12 cellular contexts compared by ENCODE assay signal in genomic region chr9:34513567-34514214, GRCh38. TPM values are rescaled to one million over a fixed set of nuclear protein-coding genes. Genes with fewer than 3 reads are reported as not detected.
DNase-seq lines count a peak whose midpoint lies in the region; TF ChIP-seq lines count a peak whose summit lies in the region.
"Had no signal": no experiment of that assay in that cellular context is flagged by ENCODE, and none has a peak within 500 bp of the region (broad histone marks: within the 10 kb centered on the region; RNA-seq: fewer than 3 reads in every experiment).

No MANE protein-coding gene starts in this region.

- peaks cover 1% of the 10 kb centered on the region for H3K9me3 Mint-ChIP-seq in glutamatergic neuron (ENCODE audit: unreplicated experiment)

- peak overlapping the region; percentile 59 for H3K4me3 Mint-ChIP-seq in glutamatergic neuron (ENCODE audit: unreplicated experiment)

- no peak overlapping the region for H3K27ac Mint-ChIP-seq in glutamatergic neuron (ENCODE audit: unreplicated experiment)

- H3K36me3 Mint-ChIP-seq in glutamatergic neuron (ENCODE audit: unreplicated experiment) = no peaks in the 10 kb centered on the region

- H3K4me3 ChIP-seq in coronary artery = no peak overlapping the region
- H3K4me3 ChIP-seq: tibial nerve had no signal

- peak; percentile 37 for DNase-seq in activated effector memory CD4-positive, alpha-beta T cell treated with anti-CD3 and anti-CD28 coated beads, Interleukin-2, amount 50 U/mL, for 16 hours
- no peak for DNase-seq in activated effector memory CD4-positive, alpha-beta T cell treated with Interleukin-2 at 50 U/mL for 16 hours
- DNase-seq in NCI-H69 (lab: John Stamatoyannopoulos, UW) (peak; percentile 86), glutamatergic neuron (peak; percentile 61), superior temporal gyrus (ENCODE audit: extremely low spot score) (peak; percentile 23), COR-L47 (lab: John Stamatoyannopoulos, UW) (no peak), SHP77 treated with DMSO at 0.1 percent for 48 hours (lab: John Stamatoyannopoulos, UW) (no peak), coronary artery (ENCODE audit: low spot score) (no peak)
- DNase-seq: kidney glomerular epithelial cell had no signal

- TF ChIP-seq CTCF in glutamatergic neuron (IDR thresholded peaks at IDR 0.05; ENCODE audit: partially characterized antibody, unreplicated experiment) (no peak), coronary artery (IDR thresholded peaks at IDR 0.05) (no peak)

- H3K27ac ChIP-seq in coronary artery = no peak overlapping the region
- H3K27ac ChIP-seq: epithelial cell of prostate, parathyroid adenoma had no signal

- H3K27me3 Mint-ChIP-seq in glutamatergic neuron (ENCODE audit: unreplicated experiment) = peaks cover 6% of the 10 kb centered on the region

- peaks cover 40% of the 10 kb centered on the region for H3K4me1 Mint-ChIP-seq in glutamatergic neuron (ENCODE audit: low read depth, unreplicated experiment)

RNA-seq across cellular contexts. Expression of gene ENHO, which starts 9.1 kb away (rescaled TPM):
- 11.5 TPM for total RNA-seq in glutamatergic neuron (ENCODE audit: unreplicated experiment)

RNA-seq across cellular contexts. Expression of gene DNAI1, which starts 55.1 kb away (rescaled TPM):
- 1.2 TPM for total RNA-seq in glutamatergic neuron (ENCODE audit: unreplicated experiment)

RNA-seq across cellular contexts. Expression of gene FAM219A, which starts 55.3 kb away (rescaled TPM):
- total RNA-seq in glutamatergic neuron (ENCODE audit: unreplicated experiment) = 221 TPM

Comparison
In these comparisons a context has a peak if more than half of its experiments do, and no peak if none do; other contexts are left out.
1. DNase-seq: peak in activated effector memory CD4-positive, alpha-beta T cell treated with anti-CD3 and anti-CD28 coated beads, Interleukin-2, amount 50 U/mL, for 16 hours (single experiment), NCI-H69 (single experiment), glutamatergic neuron (single experiment) and superior temporal gyrus (single experiment); none in activated effector memory CD4-positive, alpha-beta T cell treated with Interleukin-2 at 50 U/mL for 16 hours (single experiment), COR-L47 (single experiment), SHP77 treated with DMSO at 0.1 percent for 48 hours (single experiment) and coronary artery (single experiment).